ENCODE assay signal across 28 cellular contexts in genomic region chr2:74364533-74365505, GRCh38. TPM values are rescaled to one million over a fixed set of nuclear protein-coding genes. Genes with fewer than 3 reads are reported as not detected.
A peak's percentile ranks its signal among the peaks of the same experiment; 100 is the strongest.
DNase-seq lines count a peak whose midpoint lies in the region; ATAC-seq and TF ChIP-seq lines count a peak whose summit lies in the region.
"Had no signal": no experiment of that assay in that cellular context is flagged by ENCODE, and none has a peak within 500 bp of the region (broad histone marks: within the 10 kb centered on the region; RNA-seq: fewer than 3 reads in every experiment).

No MANE protein-coding gene starts in this region.

- H3K27ac ChIP-seq in HUES6 (ENCODE audit: low read depth, low read length) (no peak overlapping the region), parathyroid adenoma (peak overlapping the region; percentile 58), hepatocyte (no peak overlapping the region)
- H3K27ac ChIP-seq: C4-2B, KMS-11, thyroid gland, vagina had no signal

- H3K27me3 ChIP-seq in HUES6 (ENCODE audit: control insufficient read depth, insufficient read depth, low read length) (no peaks in the 10 kb centered on the region), parathyroid adenoma (ENCODE audit: control insufficient read depth, insufficient read depth, low read length) (no peaks in the 10 kb centered on the region), hepatocyte (no peaks in the 10 kb centered on the region)
- H3K27me3 ChIP-seq: thyroid gland, vagina had no signal

- H3K9me3 Mint-ChIP-seq in chondrocyte (ENCODE audit: low read depth) = no peaks in the 10 kb centered on the region
- H3K9me3 Mint-ChIP-seq: mesothelial cell of epicardium; naive thymus-derived CD8-positive, alpha-beta T cell had no signal

- H3K4me2 ChIP-seq in parathyroid adenoma (ENCODE audit: low read length) (peak overlapping the region; percentile 10), hepatocyte (no peak overlapping the region)
- H3K4me2 ChIP-seq: KMS-11 had no signal

- H3K4me3 Mint-ChIP-seq in chondrocyte (ENCODE audit: unreplicated experiment) = no peak overlapping the region
- H3K4me3 Mint-ChIP-seq: mesothelial cell of epicardium; naive thymus-derived CD8-positive, alpha-beta T cell had no signal

- H3K4me1 ChIP-seq in HUES6 (ENCODE audit: control insufficient read depth, insufficient read depth, low read length) (no peaks in the 10 kb centered on the region), parathyroid adenoma (peaks cover 19% of the 10 kb centered on the region), hepatocyte (ENCODE audit: insufficient read depth) (no peaks in the 10 kb centered on the region)
- H3K4me1 ChIP-seq: Caco-2, thyroid gland, vagina had no signal

- intact Hi-C loops in left colon (cut with DNase I, micrococcal nuclease) = no loop called here

- no peaks in the 10 kb centered on the region for H3K9me2 ChIP-seq in hepatocyte (replicated peaks; ENCODE audit: insufficient read depth)

- peaks cover 66% of the 10 kb centered on the region for H3K36me3 Mint-ChIP-seq in chondrocyte (ENCODE audit: low read depth)

- H3K27ac Mint-ChIP-seq in chondrocyte (ENCODE audit: unreplicated experiment) = no peak overlapping the region
- H3K27ac Mint-ChIP-seq: mesothelial cell of epicardium had no signal

- H3K9ac ChIP-seq in HUES6 (ENCODE audit: low read length) (peak overlapping the region; percentile 6), parathyroid adenoma (no peak overlapping the region)
- H3K9ac ChIP-seq: KMS-11 had no signal

- H3K27me3 Mint-ChIP-seq in chondrocyte (ENCODE audit: low read depth) = no peaks in the 10 kb centered on the region
- H3K27me3 Mint-ChIP-seq: naive thymus-derived CD8-positive, alpha-beta T cell had no signal

- H3K79me2 ChIP-seq in parathyroid adenoma (no peaks in the 10 kb centered on the region), hepatocyte (no peaks in the 10 kb centered on the region)

- H2AFZ ChIP-seq in parathyroid adenoma = no peak overlapping the region
- H2AFZ ChIP-seq in hepatocyte = no peak overlapping the region

- DNase-seq in chondrocyte (ENCODE audit: low spot score) (peak; percentile 62), left colon (no peak), hepatocyte (ENCODE audit: low spot score) (no peak), occipital lobe (lab: John Stamatoyannopoulos, UW) (no peak), GM10266 (ENCODE audit: extremely low spot score) (no peak)
- DNase-seq: activated effector memory CD4-positive, alpha-beta T cell treated with anti-CD3 and anti-CD28 coated beads, Interleukin-2, amount 50 U/mL, for 16 hours; activated T-cell treated with anti-CD3 and anti-CD28 coated beads for 4 hours; Caco-2; DND-41; HCEC 1CT; left cardiac atrium; naive thymus-derived CD8-positive, alpha-beta T cell; NCI-H1417 treated with DMSO at 0.1 percent for 48 hours; NCI-H2081 treated with DMSO at 0.1 percent for 48 hours; NCI-H446; NCI-H774; RPMI8226; stimulated activated naive CD4-positive, alpha-beta T cell; T-helper 2 cell; thyroid gland had no signal

- ATAC-seq in left colon (peak; percentile 41), HG03175 (IDR thresholded peaks at IDR 0.05; ENCODE audit: unreplicated experiment) (no peak)
- ATAC-seq: naive thymus-derived CD8-positive, alpha-beta T cell; SK-N-SH treated with all-trans-retinoic acid at 6 μM for 48 hours had no signal

- H3K9me3 ChIP-seq in HUES6 (ENCODE audit: control insufficient read depth, insufficient read depth, low read depth, low read length) = no peaks in the 10 kb centered on the region
- H3K9me3 ChIP-seq in parathyroid adenoma (ENCODE audit: control insufficient read depth, low read length) = no peaks in the 10 kb centered on the region
- H3K9me3 ChIP-seq in hepatocyte (ENCODE audit: low read depth) = no peaks in the 10 kb centered on the region
- H3K9me3 ChIP-seq: Caco-2, thyroid gland, vagina had no signal

- TF ChIP-seq CTCF in chondrocyte (IDR thresholded peaks at IDR 0.05) (no peak), parathyroid adenoma (IDR thresholded peaks at IDR 0.05) (no peak), hepatocyte (IDR thresholded peaks at IDR 0.05; ENCODE audit: poor library complexity) (no peak), GM10266 (IDR thresholded peaks at IDR 0.05; ENCODE audit: control insufficient read depth, insufficient read depth, low read depth, missing control alignments) (no peak)

- no peaks in the 10 kb centered on the region for H4K20me1 ChIP-seq in hepatocyte (ENCODE audit: insufficient read depth, poor library complexity, severe bottlenecking)

- H3K36me3 ChIP-seq in HUES6 (ENCODE audit: control insufficient read depth, insufficient read depth, low read length) (peaks cover 100% of the 10 kb centered on the region), parathyroid adenoma (ENCODE audit: control insufficient read depth, insufficient read depth, low read length) (no peaks in the 10 kb centered on the region), hepatocyte (replicated peaks; ENCODE audit: insufficient read depth, low read depth) (no peaks in the 10 kb centered on the region)

- no peaks in the 10 kb centered on the region for H3K4me1 Mint-ChIP-seq in chondrocyte (ENCODE audit: low read depth)
- H3K4me1 Mint-ChIP-seq: mesothelial cell of epicardium; naive thymus-derived CD8-positive, alpha-beta T cell had no signal

- H3K4me3 ChIP-seq in HUES6 (ENCODE audit: low read depth, low read length) = no peak overlapping the region
- H3K4me3 ChIP-seq in parathyroid adenoma (ENCODE audit: low read depth, low read length) = no peak overlapping the region
- H3K4me3 ChIP-seq in hepatocyte = no peak overlapping the region
- H3K4me3 ChIP-seq: thyroid gland, vagina had no signal

- WGBS in hepatocyte (ENCODE audit: low lambda C conversion rate, missing lambda C conversion rate) = 88% methylated on average over 8 of the region's 8 CpGs

RNA-seq across cellular contexts. Expression of gene DCTN1, which starts 15.3 kb away (rescaled TPM):
- total RNA-seq in chondrocyte = 157 to 167 TPM (median 161 TPM) in 3 replicates
- total RNA-seq in left colon = 100 to 1,000 TPM in 1 of 2 donors, 10 to 100 TPM in 1; 94.6 to 114 TPM
- 72.3 and 84.3 TPM in 2 replicates for total RNA-seq in hepatocyte
- polyA plus RNA-seq in hepatocyte = 95.0 and 111 TPM in 2 replicates
- total RNA-seq in occipital lobe = 97.2 TPM

RNA-seq across cellular contexts. Expression of gene SLC4A5, which starts 21.6 kb away (rescaled TPM):
- 0.65 to 2.2 TPM (median 1.2 TPM) in 3 replicates for total RNA-seq in chondrocyte
- total RNA-seq in left colon = 1 to 10 TPM; 1.4 to 2.2 TPM
- 0.36 and 1.5 TPM in 2 replicates for total RNA-seq in hepatocyte
- polyA plus RNA-seq in hepatocyte = 0.28 and 1.7 TPM in 2 replicates
- total RNA-seq in occipital lobe = 2.2 TPM

RNA-seq across cellular contexts. Expression of gene C2orf81, which starts 56.6 kb away (rescaled TPM):
- total RNA-seq in chondrocyte (1.3 to 3.4 TPM (median 1.5 TPM) in 3 replicates), left colon (1 to 10 TPM in 1 of 2 donors, under 1 TPM in 1; 0.49 to 1.7 TPM), hepatocyte (0.32 and 0.37 TPM in 2 replicates), occipital lobe (0.62 TPM)
- polyA plus RNA-seq in hepatocyte = 0.76 and 4.2 TPM in 2 replicates

RNA-seq across cellular contexts. Expression of gene WDR54, which starts 56.7 kb away (rescaled TPM):
- 10.4 to 11.2 TPM (median 11.0 TPM) in 3 replicates for total RNA-seq in chondrocyte
- total RNA-seq in left colon = 1 to 10 TPM; 2.8 to 5.4 TPM
- 6.2 and 7.1 TPM in 2 replicates for total RNA-seq in hepatocyte
- 22.2 and 22.6 TPM in 2 replicates for polyA plus RNA-seq in hepatocyte
- 30.7 TPM for total RNA-seq in occipital lobe
